31 cellular contexts compared by ENCODE assay signal in genomic region chr5:12615141-12615820, GRCh38.
DNase-seq lines count a peak whose midpoint lies in the region; ATAC-seq, FAIRE-seq and TF ChIP-seq lines count a peak whose summit lies in the region.
"Had no signal": no experiment of that assay in that cellular context is flagged by ENCODE, and none has a peak within 500 bp of the region (broad histone marks: within the 10 kb centered on the region; RNA-seq: fewer than 3 reads in every experiment).

No MANE protein-coding gene starts in this region.

- peaks cover 0 to 10% (median 0%) of the 10 kb centered on the region in 4 donors for H3K9me3 ChIP-seq in tibial nerve
- H3K9me3 ChIP-seq: ascending aorta, Caco-2 had no signal

- ATAC-seq in HG03025 (IDR thresholded peaks at IDR 0.05; ENCODE audit: low FRiP score, unreplicated experiment) = no peak
- ATAC-seq: effector memory CD8-positive, alpha-beta T cell; SK-N-SH treated with all-trans-retinoic acid at 6 μM for 48 hours had no signal

- no peaks in the 10 kb centered on the region for H3K36me3 ChIP-seq in tibial nerve
- H3K36me3 ChIP-seq: ascending aorta, tibial artery, WERI-Rb-1 had no signal

- TF ChIP-seq POLR2A in tibial nerve (IDR thresholded peaks at IDR 0.05) = no peak

- in situ Hi-C loops in astrocyte of the spinal cord (cut with HindIII; ENCODE audit: low sequenced_read_pairs) = no loop called here

- no peak for TF ChIP-seq EP300 in tibial nerve (IDR thresholded peaks at IDR 0.05)

- H3K4me1 ChIP-seq in tibial nerve = no peaks in the 10 kb centered on the region
- H3K4me1 ChIP-seq: ascending aorta, Caco-2, tibial artery had no signal

- no peak for TF ChIP-seq CTCF in astrocyte of the spinal cord (IDR thresholded peaks at IDR 0.05; ENCODE audit: low read depth, low read length)
- TF ChIP-seq CTCF in tibial nerve (IDR thresholded peaks at IDR 0.05) = no peak

- FAIRE-seq in HTR-8/SVneo (lab: Jason Lieb, UNC) = no peak

- 59 to 63% methylated on average over 3 of the region's 3 CpGs for WGBS in tibial nerve, 2 donors

- H3K4me3 ChIP-seq in astrocyte of the spinal cord (ENCODE audit: low read depth, low read length) = no peak overlapping the region
- H3K4me3 ChIP-seq in tibial nerve = no peak overlapping the region
- H3K4me3 ChIP-seq: ascending aorta, tibial artery had no signal

- no peak overlapping the region for H3K27ac ChIP-seq in tibial nerve
- H3K27ac ChIP-seq: 22Rv1, ascending aorta, tibial artery, WERI-Rb-1 had no signal

- no peaks in the 10 kb centered on the region for H3K27me3 ChIP-seq in tibial nerve
- H3K27me3 ChIP-seq: ascending aorta, tibial artery had no signal

- DNase-seq in A172 (ENCODE audit: low spot score) = peak; percentile 61
- DNase-seq in HTR-8/SVneo (ENCODE audit: insufficient read length, low spot score) = peak; percentile 19
- DNase-seq in RPMI8226 = peak; percentile 50
- peak; percentile 2 for DNase-seq in astrocyte of the spinal cord (ENCODE audit: low read depth, low spot score)
- no peak for DNase-seq in tibial nerve (ENCODE audit: low spot score in 2 of 2)
- no peak for DNase-seq in activated gamma-delta T cell treated with Interleukin-2 at 50 U/mL for 16 hours
- DNase-seq in activated T-cell treated with anti-CD3 and anti-CD28 coated beads for 4 hours = no peak
- DNase-seq: activated CD4-positive, alpha-beta T cell treated with anti-CD3 and anti-CD28 coated beads for 48 hours; activated CD8-positive, alpha-beta memory T cell treated with anti-CD3 and anti-CD28 coated beads for 24 hours; activated effector memory CD4-positive, alpha-beta T cell treated with anti-CD3 and anti-CD28 coated beads, Interleukin-2, amount 50 U/mL, for 16 hours; activated naive CD8-positive, alpha-beta T cell treated with anti-CD3 and anti-CD28 coated beads for 36 hours; activated T-cell treated with anti-CD3 and anti-CD28 coated beads, Interleukin-2, amount 50 U/mL, for 1 hour; C1 segment of cervical spinal cord; Caco-2; central memory CD4-positive, alpha-beta T cell; cortex of kidney; DMS53; effector memory CD8-positive, alpha-beta T cell; GDM1; Kasumi-1; NCI-H1694 treated with DMSO at 0.1 percent for 48 hours; NCI-H446 treated with DMSO at 0.1 percent for 48 hours; stimulated activated CD4-positive, alpha-beta T cell treated with anti-CD3 and anti-CD28 coated beads, Interleukin-15, amount 100 ng/mL, for 24 hours; stimulated activated CD4-positive, alpha-beta T cell treated with anti-CD3 and anti-CD28 coated beads, Interleukin-4, amount 100 ng/mL, for 4 hours; T-helper 2 cell; tibial artery; WERI-Rb-1 had no signal

Comparison
In these comparisons a context has a peak if more than half of its experiments do, and no peak if none do; other contexts are left out.
1. DNase-seq: peak in A172 (single experiment), HTR-8/SVneo (single experiment), RPMI8226 (single experiment) and astrocyte of the spinal cord (single experiment); none in tibial nerve (0 of 2), activated gamma-delta T cell treated with Interleukin-2 at 50 U/mL for 16 hours (single experiment) and activated T-cell treated with anti-CD3 and anti-CD28 coated beads for 4 hours (single experiment).